In genomic region chr11:12496181-12497025, GRCh38 we compare ENCODE assay signal across 1 cellular context.
TF ChIP-seq lines count a peak whose summit lies in the region.

No MANE protein-coding gene starts in this region.

TF ChIP-seq in WTC11, 78 proteins besides CTCF, POLR2A, EP300 and RAD21 (continued from another document):
- no peak for TF ChIP-seq MLX (CRISPR knock-in tag; IDR thresholded peaks at IDR 0.05)
- no peak for TF ChIP-seq E2F5 (CRISPR knock-in tag; IDR thresholded peaks at IDR 0.05)
- TF ChIP-seq SP1 (CRISPR knock-in tag; conservative IDR thresholded peaks at IDR 0.05): no peak
- no peak for TF ChIP-seq SMAD4 (CRISPR knock-in tag; IDR thresholded peaks at IDR 0.05)
- no peak for TF ChIP-seq AFF4 (CRISPR knock-in tag; IDR thresholded peaks at IDR 0.05; ENCODE audit: borderline replicate concordance)
- no peak for TF ChIP-seq ZNF425 (CRISPR knock-in tag; conservative IDR thresholded peaks at IDR 0.05)
- no peak for TF ChIP-seq SMAD3 (CRISPR knock-in tag; IDR thresholded peaks at IDR 0.05; ENCODE audit: borderline replicate concordance)
- no peak for TF ChIP-seq OVOL2 (CRISPR knock-in tag; IDR thresholded peaks at IDR 0.05; ENCODE audit: borderline replicate concordance)
- TF ChIP-seq KAT7 (CRISPR knock-in tag; IDR thresholded peaks at IDR 0.05; ENCODE audit: borderline replicate concordance): no peak
